In genomic region chr19:54400913-54401312, GRCh38 we compare ENCODE assay signal across 31 cellular contexts. TPM values are rescaled to one million over a fixed set of nuclear protein-coding genes. Genes with fewer than 3 reads are reported as not detected.
"Had no signal": no experiment of that assay in that cellular context is flagged by ENCODE, and none has a peak within 500 bp of the region (broad histone marks: within the 10 kb centered on the region; RNA-seq: fewer than 3 reads in every experiment).

No MANE protein-coding gene starts in this region.

- ATAC-seq: activated naive CD4-positive, alpha-beta T cell treated with anti-CD3 and anti-CD28 coated beads, Interleukin-2, amount 50 U/mL, for 72 hours; activated naive CD8-positive, alpha-beta T cell treated with anti-CD3 and anti-CD28 coated beads, Interleukin-2, amount 50 U/mL, for 24 hours; activated T-cell treated with anti-CD3 and anti-CD28 coated beads, Interleukin-2, amount 50 U/mL, for 4 hours; activated T-cell treated with anti-CD3 and anti-CD28 coated beads, Interleukin-2, amount 50 U/mL, for 72 hours; activated T-helper 17 cell treated with anti-CD3 and anti-CD28 coated beads, Interleukin-2, amount 50 U/mL, for 72 hours; body of pancreas had no signal

- DNase-seq: activated effector memory CD4-positive, alpha-beta T cell treated with anti-CD3 and anti-CD28 coated beads, Interleukin-2, amount 50 U/mL, for 16 hours; activated effector memory CD4-positive, alpha-beta T cell treated with Interleukin-2 at 50 U/mL for 16 hours; activated gamma-delta T cell; activated gamma-delta T cell treated with Interleukin-2 at 50 U/mL for 16 hours; activated naive CD4-positive, alpha-beta T cell; activated naive CD4-positive, alpha-beta T cell treated with anti-CD3 and anti-CD28 coated beads for 36 hours; activated naive CD4-positive, alpha-beta T cell treated with anti-CD3 and anti-CD28 coated beads, Interleukin-2, amount 10 ng/mL, durations not matched to agents 7 days and 5 days; activated naive CD4-positive, alpha-beta T cell treated with anti-CD3 and anti-CD28 coated beads, Interleukin-2, amount 50 U/mL, for 16 hours; activated naive CD4-positive, alpha-beta T cell treated with Interleukin-2 at 50 U/mL for 16 hours; activated naive CD8-positive, alpha-beta T cell treated with anti-CD3 and anti-CD28 coated beads for 36 hours; activated naive CD8-positive, alpha-beta T cell treated with anti-CD3 and anti-CD28 coated beads, Interleukin-2, amount 10 ng/mL, durations not matched to agents 7 days and 5 days; activated naive CD8-positive, alpha-beta T cell treated with anti-CD3 and anti-CD28 coated beads, Interleukin-2, amount 50 U/mL, for 24 hours; activated T-cell treated with anti-CD3 and anti-CD28 coated beads, Interleukin-2, amount 50 U/mL, for 1 hour; activated T-cell treated with anti-CD3 and anti-CD28 coated beads, Interleukin-2, amount 50 U/mL, for 24 hours; activated T-cell treated with anti-CD3 and anti-CD28 coated beads, Interleukin-2, amount 50 U/mL, for 4 hours; activated T-cell treated with anti-CD3 and anti-CD28 coated beads, Interleukin-2, amount 50 U/mL, for 48 hours; activated T-cell treated with anti-CD3 and anti-CD28 coated beads, Interleukin-2, amount 50 U/mL, for 72 hours; adrenal gland; amniotic stem cell; amygdala; anterior cingulate cortex; body of pancreas; brain microvascular endothelial cell; central memory CD4-positive, alpha-beta T cell; cerebellar nuclear complex had no signal

RNA-seq across cellular contexts. Expression of gene TTYH1, which starts 14.4 kb away (rescaled TPM):
- total RNA-seq: activated naive CD4-positive, alpha-beta T cell treated with anti-CD3 and anti-CD28 coated beads for 36 hours; bronchial epithelial cell; cardiac muscle cell; chondrocyte had no signal

RNA-seq across cellular contexts. Expression of gene LAIR1, which starts 36.2 kb away (rescaled TPM):
- total RNA-seq: astrocyte, bronchial epithelial cell, cardiac muscle cell, chondrocyte had no signal
